In the genomic region with DNA sequence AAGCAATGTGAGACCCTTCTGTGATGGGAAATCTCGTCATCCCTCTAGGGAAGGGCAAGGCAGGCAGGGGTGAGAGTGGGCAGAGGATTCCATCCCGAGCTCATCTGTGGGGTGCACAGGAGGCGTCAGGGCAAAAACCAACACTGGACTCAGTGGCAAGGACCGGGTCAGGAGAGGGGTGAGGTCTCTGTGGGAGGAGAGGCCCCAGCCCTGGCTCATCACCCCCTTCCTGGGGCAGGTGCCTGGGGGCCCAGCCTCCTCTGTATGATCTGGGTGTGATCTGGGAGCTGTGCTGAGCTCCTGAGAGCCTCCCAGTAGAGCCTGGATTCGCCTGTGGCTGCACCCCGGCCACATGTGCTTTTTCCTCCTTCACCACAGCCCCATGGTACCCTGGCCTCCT, we compare ENCODE assay signal across 20 cellular contexts. TPM values are rescaled to one million over a fixed set of nuclear protein-coding genes. Genes with fewer than 3 reads are reported as not detected.
"Had no signal": no experiment of that assay in that cellular context is flagged by ENCODE, and none has a peak within 500 bp of the region (broad histone marks: within the 10 kb centered on the region; RNA-seq: fewer than 3 reads in every experiment).

No MANE protein-coding gene starts in this region.

- H3K36me3 Mint-ChIP-seq: naive B cell had no signal

- H3K27ac Mint-ChIP-seq: naive B cell had no signal

- H3K4me3 Mint-ChIP-seq: naive B cell, nephron had no signal

- H3K4me3 ChIP-seq: colonic mucosa, heart left ventricle, right atrium auricular region, sigmoid colon, skin epidermis, tibial artery had no signal

- H3K4me1 Mint-ChIP-seq: nephron had no signal

- H3K4me1 ChIP-seq: heart left ventricle, right atrium auricular region, tibial artery had no signal

- H3K36me3 ChIP-seq: colonic mucosa, heart left ventricle, right atrium auricular region, sigmoid colon, tibial artery had no signal

- H3K27ac ChIP-seq: colonic mucosa, heart left ventricle, right atrium auricular region, sigmoid colon, skin epidermis, tibial artery had no signal

- DNase-seq: dermis blood vessel endothelial cell; effector CD4-positive, alpha-beta T cell; foreskin melanocyte; heart left ventricle; hippocampal formation; kidney glomerular epithelial cell; naive B cell; sigmoid colon; stimulated activated naive CD4-positive, alpha-beta T cell treated with Interleukin-2 at 50 U/mL for 16 hours; tibial artery had no signal

- H3K9me3 ChIP-seq: colonic mucosa, tibial artery had no signal

- H3K27me3 ChIP-seq: colonic mucosa, heart left ventricle, right atrium auricular region, sigmoid colon, tibial artery had no signal

RNA-seq across cellular contexts. Expression of a gene that starts 0.6 kb away (rescaled TPM):
- total RNA-seq: cerebellum, dermis blood vessel endothelial cell, heart left ventricle, liver, lung microvascular endothelial cell, osteocyte, right atrium auricular region, sigmoid colon, temporal lobe, urinary bladder had no signal

RNA-seq across cellular contexts. Expression of a gene that starts 34.5 kb away (rescaled TPM):
- total RNA-seq: cerebellum, colonic mucosa, dermis blood vessel endothelial cell, heart left ventricle, lung microvascular endothelial cell, osteocyte, right atrium auricular region, sigmoid colon, temporal lobe had no signal
